In genomic region chr7:150368098-150368883, GRCh38 we compare ENCODE assay signal across 8 cellular contexts. TPM values are rescaled to one million over a fixed set of nuclear protein-coding genes. Genes with fewer than 3 reads are reported as not detected.
DNase-seq lines count a peak whose midpoint lies in the region; ATAC-seq and TF ChIP-seq lines count a peak whose summit lies in the region.

TSS of gene REPIN1 (plus strand) at chr7:150368822. CDS start at chr7:150369712, 890 bp downstream.

- POLR2A ChIA-PET in A673 (lab: Charles Lee; ENCODE audit: low non-redundant PET): interaction anchor here (0.6 kb wide), 1 partner anchor 43 kb away, joined by 5 read pairs; no protein-coding TSS in a partner anchor

- H3K9me3 ChIP-seq in A673 (ENCODE audit: low read depth, low read length, poor library complexity, severe bottlenecking): no peaks in the 10 kb centered on the region

- TF ChIP-seq CTCF in A673 (conservative IDR thresholded peaks at IDR 0.05; ENCODE audit: low read depth, low read length): no peak
- TF ChIP-seq CTCF in kidney epithelial cell (IDR thresholded peaks at IDR 0.05; ENCODE audit: insufficient read depth, low read length, poor library complexity, severe bottlenecking): no peak

- CTCF ChIA-PET in A673 (lab: Charles Lee): no interaction called here

- H3K36me3 ChIP-seq in A673 (ENCODE audit: insufficient read depth, low read length, poor library complexity, severe bottlenecking): peaks cover 14% of the 10 kb centered on the region
- H3K36me3 ChIP-seq in kidney epithelial cell (ENCODE audit: control insufficient read depth, insufficient read depth, low read length): no peaks in the 10 kb centered on the region

- DNase-seq in A673 (ENCODE audit: low spot score) (peak; percentile 89), NCI-H446 (lab: John Stamatoyannopoulos, UW) (peak; percentile 72 to 81), cerebellum (ENCODE audit: low spot score) (peak; percentile 86), kidney epithelial cell (ENCODE audit: low read depth) (peak; percentile 63)
- peak; percentile 64 for DNase-seq in activated CD4-positive, alpha-beta T cell treated with anti-CD3 and anti-CD28 coated beads for 1 hour
- peak; percentile 89 for DNase-seq in stimulated activated CD4-positive, alpha-beta T cell treated with anti-CD3 and anti-CD28 coated beads, Interleukin-15, amount 100 ng/mL, for 24 hours

- intact Hi-C loops in A673 (cut with micrococcal nuclease; ENCODE audit: unreplicated experiment): no loop called here

- no TSS peak for BruUV-seq in A673 (replicated peaks; lab: Mats Ljungman, UMichigan)

- ATAC-seq in GM18867 (IDR thresholded peaks at IDR 0.05; ENCODE audit: unreplicated experiment) (peak; percentile 66), HG03103 (IDR thresholded peaks at IDR 0.05; ENCODE audit: low read depth, unreplicated experiment) (peak; percentile 55)

- peaks cover 33% of the 10 kb centered on the region for H3K4me1 ChIP-seq in A673 (ENCODE audit: insufficient read depth, low read length, poor library complexity, severe bottlenecking)

- H3K27me3 ChIP-seq in A673 (replicated peaks; ENCODE audit: insufficient read depth, low read depth, low read length, poor library complexity): no peaks in the 10 kb centered on the region
- H3K27me3 ChIP-seq in kidney epithelial cell (ENCODE audit: control insufficient read depth, insufficient read depth, low read length): no peaks in the 10 kb centered on the region

- peak within 1 kb of the TSS; percentile 97 for H3K27ac ChIP-seq in A673 (ENCODE audit: low read depth, low read length, poor library complexity, severe bottlenecking)

- H3K4me3 ChIP-seq in A673 (ENCODE audit: low read depth, low read length, poor library complexity, severe bottlenecking) (peak within 1 kb of the TSS; percentile 96), kidney epithelial cell (ENCODE audit: low read depth, low read length) (peak within 1 kb of the TSS; percentile 91)

RNA-seq across cellular contexts. Expression of gene REPIN1, which starts in this region (rescaled TPM):
- total RNA-seq in A673 (2021) (113 and 114 TPM in 2 replicates), cerebellum (41.2 TPM), kidney epithelial cell (144 and 150 TPM in 2 replicates)

Comparison
In these comparisons a context has a peak if more than half of its experiments do, and no peak if none do; other contexts are left out.
1. Peak in every context shown above with its lines: DNase-seq, ATAC-seq, H3K4me3 ChIP-seq and H3K27ac ChIP-seq.